24 cellular contexts compared by ENCODE assay signal in the genomic region with DNA sequence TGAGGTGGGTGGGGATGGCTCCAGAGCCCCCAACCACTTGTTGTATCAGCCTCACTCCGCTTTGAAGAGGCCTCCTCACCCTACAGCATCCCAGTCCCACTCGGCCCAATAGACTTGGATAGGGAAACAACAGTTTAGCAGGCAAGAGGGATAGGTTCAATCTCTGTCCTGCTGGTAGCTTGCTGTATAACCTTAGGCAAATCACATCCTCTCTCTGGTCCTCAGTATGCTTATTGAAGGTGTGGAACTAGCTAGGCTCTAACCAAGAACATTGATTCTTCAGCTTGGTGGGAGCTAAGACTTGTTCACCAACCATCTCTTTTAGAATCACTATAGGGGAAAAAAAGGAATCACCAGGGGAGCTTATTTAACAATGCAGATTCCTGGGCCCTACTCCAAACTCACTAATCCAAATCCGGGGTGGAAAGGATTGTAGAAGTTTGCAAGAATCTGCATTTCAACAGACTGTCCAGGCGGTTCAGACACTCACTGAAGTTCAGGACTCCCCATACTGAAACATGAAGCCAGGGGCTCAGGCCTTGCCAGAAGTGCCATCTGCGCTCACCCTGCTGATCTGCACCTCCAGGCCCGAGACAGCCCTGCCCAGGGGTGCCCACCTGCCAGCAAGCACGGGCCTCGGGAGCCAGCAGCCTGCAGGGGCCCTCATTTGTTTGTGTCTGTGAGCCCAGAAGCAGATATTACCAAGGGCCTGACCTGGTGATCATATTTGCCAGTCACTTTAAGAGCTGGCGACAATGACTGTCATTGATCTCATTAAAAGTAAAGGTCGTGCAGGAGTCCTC.
A peak's percentile ranks its signal among the peaks of the same experiment; 100 is the strongest.
DNase-seq lines count a peak whose midpoint lies in the region; ATAC-seq and TF ChIP-seq lines count a peak whose summit lies in the region.
"Had no signal": no experiment of that assay in that cellular context is flagged by ENCODE, and none has a peak within 500 bp of the region (broad histone marks: within the 10 kb centered on the region; RNA-seq: fewer than 3 reads in every experiment).

No MANE protein-coding gene starts in this region.

- H3K14ac ChIP-seq in H9 (ENCODE audit: insufficient read depth, low read length): 0 out of 2 replicates have a peak overlapping the region, but pooled peaks have one; percentile 22

- no peak overlapping the region for H4K91ac ChIP-seq in H9 (ENCODE audit: insufficient read length, low read depth, low read length)

- no peak overlapping the region for H3T11ph ChIP-seq in H9 (ENCODE audit: low read length)

- H3K56ac ChIP-seq in H9 (ENCODE audit: insufficient read length, low read depth, low read length): no peak overlapping the region

- peaks cover 5% of the 10 kb centered on the region for H3K4me1 ChIP-seq in H9 (ENCODE audit: insufficient read depth, low read length)

- H4K20me1 ChIP-seq in H9 (ENCODE audit: control insufficient read depth, insufficient read depth, insufficient read length): no peaks in the 10 kb centered on the region

- H3K4me2 ChIP-seq in H9 (ENCODE audit: insufficient read depth, insufficient read length, low read length): no peak overlapping the region
- H3K4me2 ChIP-seq: SK-N-SH had no signal

- H3K27me3 ChIP-seq in H9 (ENCODE audit: insufficient read depth, low read length): no peaks in the 10 kb centered on the region

- H3K18ac ChIP-seq in H9 (ENCODE audit: insufficient read length, low read depth, low read length): no peak overlapping the region

- H2AK5ac ChIP-seq in H9 (ENCODE audit: insufficient read length, low read length): no peak overlapping the region

- H2BK15ac ChIP-seq in H9 (ENCODE audit: low read depth, low read length): no peak overlapping the region

- no peak overlapping the region for H2BK20ac ChIP-seq in H9 (ENCODE audit: low read depth, low read length, poor library complexity, severe bottlenecking)

- POLR2A ChIA-PET in WTC11 (lab: Charles Lee) (no interaction called here), HEK293T (lab: Yijun Ruan, JAX) (no interaction called here)

- H3K27me3 Mint-ChIP-seq in H9 (ENCODE audit: low read depth) (no peaks in the 10 kb centered on the region), WTC11 (ENCODE audit: low read depth) (no peaks in the 10 kb centered on the region)
- H3K27me3 Mint-ChIP-seq: B cell, T-cell had no signal

- intact Hi-C loops in posterior vena cava (cut with DNase I): no loop called here

- H3K79me2 ChIP-seq in H9 (ENCODE audit: insufficient read depth, low read length): no peaks in the 10 kb centered on the region

- no peak overlapping the region for H4K8ac ChIP-seq in H9 (replicated peaks; ENCODE audit: insufficient read length, low read depth, low read length)

- no peaks in the 10 kb centered on the region for H3K9me3 ChIP-seq in H9 (ENCODE audit: control insufficient read depth, low read depth, low read length)
- H3K9me3 ChIP-seq: SK-N-SH had no signal

- no peak overlapping the region for H2BK12ac ChIP-seq in H9 (ENCODE audit: insufficient read length, low read depth, low read length)

- no peak overlapping the region for H2BK120ac ChIP-seq in H9 (ENCODE audit: low read depth, low read length, poor library complexity, severe bottlenecking)

- H2AFZ ChIP-seq in H9 (ENCODE audit: low read length): no peak overlapping the region
- H2AFZ ChIP-seq: GM23248 had no signal

- H4K5ac ChIP-seq in H9 (ENCODE audit: insufficient read length, low read depth, low read length): no peak overlapping the region

- H3K23ac ChIP-seq in H9 (ENCODE audit: insufficient read length, low read depth, low read length): no peak overlapping the region

- no peak overlapping the region for H3K4ac ChIP-seq in H9 (ENCODE audit: low read depth, low read length)

- H3K36me3 Mint-ChIP-seq in H9 (ENCODE audit: insufficient read depth in 1 of 3, low read depth in 3 of 3): no peaks in the 10 kb centered on the region; a peak in 1 of 7 replicates
- H3K36me3 Mint-ChIP-seq in WTC11: no peaks in the 10 kb centered on the region

- H3K27ac Mint-ChIP-seq in H9 (peak overlapping the region in 1 of 3 experiments; percentile 49; a peak in 2 of 7 replicates), WTC11 (peak overlapping the region; percentile 50)
- H3K27ac Mint-ChIP-seq: B cell, T-cell had no signal

- no CpG with 5 or more reads among the region's 10 CpGs for WGBS in H9 (ENCODE audit: extremely low coverage, insufficient read length, low lambda C conversion rate)

- CTCF ChIA-PET in WTC11 (lab: Charles Lee): interaction anchor here (0.9 to 1.3 kb wide), 2 partner anchors 67 to 654 kb away, joined by 3 to 4 read pairs; no protein-coding TSS in a partner anchor
- CTCF ChIA-PET in HEK293T (lab: Yijun Ruan, JAX): no interaction called here

- peak; percentile 30; the same call in 1 of the 3 replicates for TF ChIP-seq CTCF in H9 (conservative IDR thresholded peaks at IDR 0.05)
- TF ChIP-seq CTCF in WTC11 (IDR thresholded peaks at IDR 0.05): no peak

- DNase-seq in NCI-H146 (lab: John Stamatoyannopoulos, UW): peak; percentile 2
- no peak for DNase-seq in NCI-H146 treated with DMSO at 0.1 percent for 48 hours (lab: John Stamatoyannopoulos, UW; ENCODE audit: unreplicated experiment)
- no peak for DNase-seq in H9
- no peak for DNase-seq in WTC11 (ENCODE audit: low spot score)
- DNase-seq in posterior vena cava (ENCODE audit: low spot score): peak; percentile 10
- no peak for DNase-seq in NCI-H510A (lab: John Stamatoyannopoulos, UW)
- no peak for DNase-seq in HEK293T (ENCODE audit: extremely low spot score)
- DNase-seq: 8988T; COR-L47; DMS153; GF-D8; GM23248; NCI-H1092 treated with DMSO at 0.1 percent for 48 hours; NCI-H1694; NCI-H2081 treated with DMSO at 0.1 percent for 48 hours; NCI-H2227 treated with DMSO at 0.1 percent for 48 hours; NCI-H524 treated with DMSO at 0.1 percent for 48 hours; NK-92 treated with Interleukin-12 subunit alpha and Interleukin-12 subunit beta, amount 100 ng/mL, for 24 hours; OCI-M1; SHP77; SK-N-SH; T-cell had no signal

- no peak overlapping the region for H3K9ac ChIP-seq in H9 (ENCODE audit: extremely low read depth, insufficient read length, low read length)
- H3K9ac ChIP-seq: GM23248, SK-N-SH had no signal

- H3K79me1 ChIP-seq in H9 (ENCODE audit: insufficient read depth, low read depth, low read length, poor library complexity, severe bottlenecking): no peaks in the 10 kb centered on the region

- H3K4me1 Mint-ChIP-seq in H9 (peaks cover 46 to 47% of the 10 kb centered on the region in 2 experiments), WTC11 (peaks cover 22% of the 10 kb centered on the region)

- H3K27ac ChIP-seq in H9 (ENCODE audit: insufficient read length, low read depth, low read length): no peak overlapping the region
- H3K27ac ChIP-seq: GM23248 had no signal

- H3K4me3 Mint-ChIP-seq in H9: no peak overlapping the region
- H3K4me3 Mint-ChIP-seq in WTC11: no peak overlapping the region
- H3K4me3 Mint-ChIP-seq: B cell, T-cell had no signal

- H3K9me3 Mint-ChIP-seq in H9 (no peaks in the 10 kb centered on the region), WTC11 (no peaks in the 10 kb centered on the region)
- H3K9me3 Mint-ChIP-seq: T-cell had no signal

- no peak overlapping the region for H2BK5ac ChIP-seq in H9 (ENCODE audit: insufficient read length, low read length)

- H3K23me2 ChIP-seq in H9 (ENCODE audit: insufficient read length, low read depth, low read length, poor library complexity, severe bottlenecking): no peaks in the 10 kb centered on the region

- ATAC-seq in WTC11 (peak; percentile 63), HG03097 (IDR thresholded peaks at IDR 0.05; ENCODE audit: low FRiP score, unreplicated experiment) (no peak)
- ATAC-seq: T-cell had no signal

TF ChIP-seq in WTC11, 78 proteins besides CTCF, POLR2A, EP300 and RAD21:
- TF ChIP-seq ZNF232 (CRISPR knock-in tag; IDR thresholded peaks at IDR 0.05): no peak

TF ChIP-seq in HEK293T, 16 proteins besides CTCF, POLR2A, EP300 and RAD21:
- TF ChIP-seq L3MBTL2 (conservative IDR thresholded peaks at IDR 0.05) (no peak), ARNT (IDR thresholded peaks at IDR 0.05) (no peak), SP1 (IDR thresholded peaks at IDR 0.05) (no peak), BHLHE40 (IDR thresholded peaks at IDR 0.05; ENCODE audit: borderline replicate concordance) (no peak), NFRKB (IDR thresholded peaks at IDR 0.05) (no peak)

Comparison
In these comparisons a context has a peak if more than half of its experiments do, and no peak if none do; other contexts are left out.
1. DNase-seq: peak in NCI-H146 (single experiment) and posterior vena cava (single experiment); none in NCI-H146 treated with DMSO at 0.1 percent for 48 hours (single experiment), H9 (single experiment), WTC11 (single experiment), NCI-H510A (single experiment) and HEK293T (single experiment).